In the genomic region with DNA sequence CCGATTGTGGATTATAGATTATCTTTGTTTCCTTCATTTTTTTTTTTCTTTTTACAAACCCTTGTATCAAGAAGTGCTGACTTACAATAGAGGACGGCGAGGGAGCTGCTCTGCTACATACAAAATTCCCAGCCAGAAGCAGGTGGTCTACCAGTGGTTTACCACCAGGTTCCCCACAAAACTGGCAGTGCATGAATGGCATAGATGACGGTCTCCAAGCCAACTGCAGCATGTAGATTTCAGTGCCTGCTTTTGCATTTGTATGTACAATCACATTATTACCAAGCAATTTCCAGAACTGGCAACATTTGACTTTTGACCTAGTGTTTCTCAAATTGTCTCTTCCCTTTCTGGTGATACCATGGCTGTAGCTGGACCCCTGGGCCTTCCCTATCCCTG, we compare ENCODE assay signal across 13 cellular contexts.
DNase-seq lines count a peak whose midpoint lies in the region; ATAC-seq and TF ChIP-seq lines count a peak whose summit lies in the region.
"Had no signal": no experiment of that assay in that cellular context is flagged by ENCODE, and none has a peak within 500 bp of the region (broad histone marks: within the 10 kb centered on the region; RNA-seq: fewer than 3 reads in every experiment).

No MANE protein-coding gene starts in this region.

- ATAC-seq in SK-N-SH treated with all-trans-retinoic acid at 6 μM for 48 hours, result no peak
- peak; percentile 8 for ATAC-seq in HG02885 (IDR thresholded peaks at IDR 0.05; ENCODE audit: poor library complexity, unreplicated experiment)
- ATAC-seq in HG03196 (IDR thresholded peaks at IDR 0.05; ENCODE audit: unreplicated experiment), result no peak

- TF ChIP-seq RAD21 in SK-N-SH (IDR thresholded peaks at IDR 0.05; ENCODE audit: low read length), result no peak

- TF ChIP-seq CTCF in SK-N-SH (IDR thresholded peaks at IDR 0.05) (no peak), dorsolateral prefrontal cortex (IDR thresholded peaks at IDR 0.05 in 54 of 56, conservative IDR thresholded peaks at IDR 0.05 in 2 of 56; ENCODE audit: low read depth in 1 of 56, partially characterized antibody in 56 of 56) (no peak)

- POLR2A ChIA-PET in SK-N-SH (lab: Yijun Ruan, JAX), result no interaction called here

- H3K4me1 ChIP-seq in SK-N-SH (ENCODE audit: control insufficient read depth in 1 of 2, insufficient read depth in 2 of 2, low read depth in 1 of 2, low read length in 1 of 2) (peaks cover 0 to 10% of the 10 kb centered on the region in 2 experiments; a peak in 2 of 4 replicates), skeletal muscle tissue (ENCODE audit: control insufficient read depth in 3 of 3, insufficient read depth in 3 of 3, low read length in 3 of 3) (peaks cover 4 to 11% (median 9%) of the 10 kb centered on the region in 3 donors)
- H3K4me1 ChIP-seq: Peyer's patch had no signal

- intact Hi-C loops in dorsolateral prefrontal cortex (cut with DNase I), result loop anchor here (1.0 to 10.0 kb wide), 9 partner anchors 52 to 430 kb away; partner anchors contain the start of gene SLC24A2 (in 1 of the 2)

- H3K36me3 ChIP-seq in SK-N-SH (replicated peaks in 1 of 2; ENCODE audit: control insufficient read depth in 1 of 2, insufficient read depth in 2 of 2, low read length in 1 of 2), result no peaks in the 10 kb centered on the region
- H3K36me3 ChIP-seq in skeletal muscle tissue (ENCODE audit: control insufficient read depth in 3 of 3, insufficient read depth in 3 of 3, low read length in 3 of 3), result no peaks in the 10 kb centered on the region
- H3K36me3 ChIP-seq: brain microvascular endothelial cell, Peyer's patch, transverse colon had no signal

- no peaks in the 10 kb centered on the region for H3K27me3 ChIP-seq in SK-N-SH (ENCODE audit: insufficient read depth)
- no peaks in the 10 kb centered on the region for H3K27me3 ChIP-seq in dorsolateral prefrontal cortex
- H3K27me3 ChIP-seq in skeletal muscle tissue (ENCODE audit: control insufficient read depth in 3 of 3, insufficient read depth in 3 of 3, low read length in 3 of 3), result peaks cover 0 to 2% (median 0%) of the 10 kb centered on the region in 3 donors
- H3K27me3 ChIP-seq: brain microvascular endothelial cell, Peyer's patch, transverse colon had no signal

- H3K4me3 ChIP-seq in SK-N-SH (ENCODE audit: low read depth in 2 of 2, low read length in 1 of 2), result peak overlapping the region in 1 of 2 experiments; percentile 67; a peak in 1 of 4 replicates
- H3K4me3 ChIP-seq in dorsolateral prefrontal cortex, result peak overlapping the region in 36 of 59 donors; percentile 3 to 66 (median 49)
- peak overlapping the region in 1 of 3 donors; percentile 64 for H3K4me3 ChIP-seq in skeletal muscle tissue (ENCODE audit: low read length in 3 of 3)

- no peaks in the 10 kb centered on the region for H4K20me1 ChIP-seq in SK-N-SH (ENCODE audit: insufficient read depth)

- peak overlapping the region; percentile 95 for H3K4me2 ChIP-seq in SK-N-SH

- H3K9me2 ChIP-seq in SK-N-SH, result no peaks in the 10 kb centered on the region

- H3K9me3 ChIP-seq in SK-N-SH (no peaks in the 10 kb centered on the region), skeletal muscle tissue (ENCODE audit: control insufficient read depth in 3 of 3, low read length in 3 of 3) (no peaks in the 10 kb centered on the region)
- H3K9me3 ChIP-seq: Peyer's patch, transverse colon had no signal

- DNase-seq in SK-N-SH (no peak), dorsolateral prefrontal cortex (no peak), NCI-H2196 (lab: John Stamatoyannopoulos, UW; ENCODE audit: unreplicated experiment) (no peak)
- DNase-seq in stimulated activated CD4-positive, alpha-beta T cell treated with anti-CD3 and anti-CD28 coated beads, Interleukin-4, amount 100 ng/mL, for 4 hours, result no peak
- DNase-seq: effector CD8-positive, alpha-beta T cell; NCI-H2029 had no signal

- H3F3A ChIP-seq in SK-N-SH (replicated peaks; ENCODE audit: insufficient read depth), result no peaks in the 10 kb centered on the region

- no peaks in the 10 kb centered on the region for H3K79me2 ChIP-seq in SK-N-SH (ENCODE audit: insufficient read depth)

- no peak for TF ChIP-seq EP300 in SK-N-SH (IDR thresholded peaks at IDR 0.05; ENCODE audit: borderline replicate concordance in 1 of 2, low read depth in 1 of 2, low read length in 1 of 2)

- no peak overlapping the region for H3K27ac ChIP-seq in SK-N-SH (ENCODE audit: low read depth in 2 of 2, low read length in 1 of 2)
- H3K27ac ChIP-seq in dorsolateral prefrontal cortex, result peak overlapping the region; percentile 71 to 100 (median 97)
- H3K27ac ChIP-seq in skeletal muscle tissue (ENCODE audit: low read depth, low read length), result peak overlapping the region; percentile 76

- WGBS in SK-N-SH (ENCODE audit: low lambda C conversion rate), result 34% methylated on average over 4 of the region's 4 CpGs

- H2AFZ ChIP-seq in SK-N-SH (ENCODE audit: low read depth), result no peak overlapping the region

- CTCF ChIA-PET in SK-N-SH (lab: Yijun Ruan, JAX), result interaction anchor here (0.6 to 3.4 kb wide), 19 partner anchors 9 to 429 kb away, joined by 3 to 18 read pairs (median 4); no protein-coding TSS in a partner anchor

- no peak overlapping the region for H3K9ac ChIP-seq in SK-N-SH
- peak overlapping the region in 2 of 3 donors; percentile 20 to 62 for H3K9ac ChIP-seq in skeletal muscle tissue (ENCODE audit: low read depth in 1 of 3, low read length in 3 of 3)

TF ChIP-seq in SK-N-SH, 30 proteins besides CTCF, POLR2A, EP300 and RAD21:
- TF ChIP-seq ELF1 (IDR thresholded peaks at IDR 0.05) (no peak), NRF1 (IDR thresholded peaks at IDR 0.05; ENCODE audit: low read depth, low read length) (no peak), NFIC (IDR thresholded peaks at IDR 0.05; ENCODE audit: borderline replicate concordance) (no peak), GABPA (IDR thresholded peaks at IDR 0.05; ENCODE audit: low read depth) (no peak), POLR2AphosphoS5 (IDR thresholded peaks at IDR 0.05; ENCODE audit: low read depth, low read length) (no peak), TCF12 (IDR thresholded peaks at IDR 0.05) (no peak), JUND (IDR thresholded peaks at IDR 0.05) (no peak), MEF2A (IDR thresholded peaks at IDR 0.05; ENCODE audit: borderline replicate concordance, low read depth) (no peak)
- TF ChIP-seq, protein P1, sequence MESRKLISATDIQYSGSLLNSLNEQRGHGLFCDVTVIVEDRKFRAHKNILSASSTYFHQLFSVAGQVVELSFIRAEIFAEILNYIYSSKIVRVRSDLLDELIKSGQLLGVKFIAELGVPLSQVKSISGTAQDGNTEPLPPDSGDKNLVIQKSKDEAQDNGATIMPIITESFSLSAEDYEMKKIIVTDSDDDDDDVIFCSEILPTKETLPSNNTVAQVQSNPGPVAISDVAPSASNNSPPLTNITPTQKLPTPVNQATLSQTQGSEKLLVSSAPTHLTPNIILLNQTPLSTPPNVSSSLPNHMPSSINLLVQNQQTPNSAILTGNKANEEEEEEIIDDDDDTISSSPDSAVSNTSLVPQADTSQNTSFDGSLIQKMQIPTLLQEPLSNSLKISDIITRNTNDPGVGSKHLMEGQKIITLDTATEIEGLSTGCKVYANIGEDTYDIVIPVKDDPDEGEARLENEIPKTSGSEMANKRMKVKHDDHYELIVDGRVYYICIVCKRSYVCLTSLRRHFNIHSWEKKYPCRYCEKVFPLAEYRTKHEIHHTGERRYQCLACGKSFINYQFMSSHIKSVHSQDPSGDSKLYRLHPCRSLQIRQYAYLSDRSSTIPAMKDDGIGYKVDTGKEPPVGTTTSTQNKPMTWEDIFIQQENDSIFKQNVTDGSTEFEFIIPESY (IDR thresholded peaks at IDR 0.05; ENCODE audit: borderline replicate concordance, low read depth), result no peak
- TF ChIP-seq, protein P2, sequence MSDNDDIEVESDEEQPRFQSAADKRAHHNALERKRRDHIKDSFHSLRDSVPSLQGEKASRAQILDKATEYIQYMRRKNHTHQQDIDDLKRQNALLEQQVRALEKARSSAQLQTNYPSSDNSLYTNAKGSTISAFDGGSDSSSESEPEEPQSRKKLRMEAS (IDR thresholded peaks at IDR 0.05; ENCODE audit: low read depth), result no peak
TF ChIP-seq in SK-N-SH: peak in this region for 0.

TF ChIP-seq in SK-N-SH treated with all-trans-retinoic acid at 6 μM for 48 hours, 23 proteins besides CTCF, POLR2A, EP300 and RAD21 (continues in another document):
- no peak for TF ChIP-seq ZNF70 (CRISPR knock-in tag; IDR thresholded peaks at IDR 0.05)
- no peak for TF ChIP-seq PATZ1 (CRISPR knock-in tag; IDR thresholded peaks at IDR 0.05; ENCODE audit: borderline replicate concordance)
- TF ChIP-seq, protein P3, sequence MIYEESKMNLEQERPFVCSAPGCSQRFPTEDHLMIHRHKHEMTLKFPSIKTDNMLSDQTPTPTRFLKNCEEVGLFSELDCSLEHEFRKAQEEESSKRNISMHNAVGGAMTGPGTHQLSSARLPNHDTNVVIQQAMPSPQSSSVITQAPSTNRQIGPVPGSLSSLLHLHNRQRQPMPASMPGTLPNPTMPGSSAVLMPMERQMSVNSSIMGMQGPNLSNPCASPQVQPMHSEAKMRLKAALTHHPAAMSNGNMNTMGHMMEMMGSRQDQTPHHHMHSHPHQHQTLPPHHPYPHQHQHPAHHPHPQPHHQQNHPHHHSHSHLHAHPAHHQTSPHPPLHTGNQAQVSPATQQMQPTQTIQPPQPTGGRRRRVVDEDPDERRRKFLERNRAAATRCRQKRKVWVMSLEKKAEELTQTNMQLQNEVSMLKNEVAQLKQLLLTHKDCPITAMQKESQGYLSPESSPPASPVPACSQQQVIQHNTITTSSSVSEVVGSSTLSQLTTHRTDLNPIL (CRISPR knock-in tag; IDR thresholded peaks at IDR 0.05; ENCODE audit: low read depth), result no peak
- no peak for TF ChIP-seq GLIS3 (CRISPR knock-in tag; IDR thresholded peaks at IDR 0.05)
- no peak for TF ChIP-seq PPARA (CRISPR knock-in tag; IDR thresholded peaks at IDR 0.05; ENCODE audit: borderline replicate concordance)
- TF ChIP-seq ZFP3 (CRISPR knock-in tag; IDR thresholded peaks at IDR 0.05), result no peak

Comparison
In these comparisons a context has a peak if more than half of its experiments do, and no peak if none do; other contexts are left out.
1. H3K27ac ChIP-seq: peak in dorsolateral prefrontal cortex (59 of 59) and skeletal muscle tissue (single experiment); none in SK-N-SH (0 of 2).